In the genomic region with DNA sequence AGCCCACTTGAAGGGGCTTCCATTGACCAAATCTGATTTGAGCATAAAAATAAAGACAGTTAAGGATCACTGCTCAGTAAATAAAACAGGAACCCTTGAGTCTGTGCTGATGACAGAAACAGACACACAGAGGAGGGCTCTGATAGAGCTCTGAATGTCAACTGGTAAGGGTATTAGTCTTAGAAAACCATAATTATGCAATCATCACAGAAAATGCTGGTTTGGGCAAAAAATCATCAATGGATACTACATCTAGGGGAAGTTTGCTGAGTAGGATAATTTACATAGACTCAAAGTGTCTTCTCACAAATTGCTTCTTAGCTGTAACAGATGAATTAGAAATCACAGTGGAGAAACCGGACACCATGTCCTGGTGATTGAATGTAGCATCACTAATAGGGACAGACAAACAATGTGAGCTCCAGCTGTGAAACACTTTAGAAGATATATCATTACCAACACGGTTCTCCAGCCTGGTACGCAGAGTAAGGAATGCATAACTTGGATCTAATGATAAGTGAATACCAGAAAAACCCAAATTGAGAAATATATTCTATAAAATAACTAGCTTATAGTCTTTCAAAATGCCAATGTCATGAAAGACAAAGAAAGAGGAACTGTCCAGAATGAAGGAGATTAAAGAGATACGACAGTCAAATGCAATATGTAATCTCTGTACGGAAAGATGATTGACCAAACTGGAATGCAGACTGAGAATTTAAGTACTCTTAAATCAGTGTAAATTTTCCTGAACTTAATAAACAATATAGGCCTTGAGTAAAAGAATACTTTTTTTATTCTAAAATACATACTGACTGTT, we compare ENCODE assay signal across 1 cellular context.
TF ChIP-seq lines count a peak whose summit lies in the region.

No MANE protein-coding gene starts in this region.

TF ChIP-seq in GM12878, 131 proteins besides CTCF, POLR2A, EP300 and RAD21 (continued from another document):
- TF ChIP-seq, protein P1, sequence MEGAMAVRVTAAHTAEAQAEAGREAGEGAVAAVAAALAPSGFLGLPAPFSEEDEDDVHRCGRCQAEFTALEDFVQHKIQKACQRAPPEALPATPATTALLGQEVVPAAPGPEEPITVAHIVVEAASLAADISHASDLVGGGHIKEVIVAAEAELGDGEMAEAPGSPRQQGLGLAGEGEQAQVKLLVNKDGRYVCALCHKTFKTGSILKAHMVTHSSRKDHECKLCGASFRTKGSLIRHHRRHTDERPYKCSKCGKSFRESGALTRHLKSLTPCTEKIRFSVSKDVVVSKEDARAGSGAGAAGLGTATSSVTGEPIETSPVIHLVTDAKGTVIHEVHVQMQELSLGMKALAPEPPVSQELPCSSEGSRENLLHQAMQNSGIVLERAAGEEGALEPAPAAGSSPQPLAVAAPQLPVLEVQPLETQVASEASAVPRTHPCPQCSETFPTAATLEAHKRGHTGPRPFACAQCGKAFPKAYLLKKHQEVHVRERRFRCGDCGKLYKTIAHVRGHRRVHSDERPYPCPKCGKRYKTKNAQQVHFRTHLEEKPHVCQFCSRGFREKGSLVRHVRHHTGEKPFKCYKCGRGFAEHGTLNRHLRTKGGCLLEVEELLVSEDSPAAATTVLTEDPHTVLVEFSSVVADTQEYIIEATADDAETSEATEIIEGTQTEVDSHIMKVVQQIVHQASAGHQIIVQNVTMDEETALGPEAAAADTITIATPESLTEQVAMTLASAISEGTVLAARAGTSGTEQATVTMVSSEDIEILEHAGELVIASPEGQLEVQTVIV (IDR thresholded peaks at IDR 0.05; ENCODE audit: borderline replicate concordance, partially characterized antibody) = no peak
- TF ChIP-seq BRCA1 (IDR thresholded peaks at IDR 0.05; ENCODE audit: low read depth, low read length) = no peak
TF ChIP-seq in GM12878: peak in this region for 0.
